In the genomic region with DNA sequence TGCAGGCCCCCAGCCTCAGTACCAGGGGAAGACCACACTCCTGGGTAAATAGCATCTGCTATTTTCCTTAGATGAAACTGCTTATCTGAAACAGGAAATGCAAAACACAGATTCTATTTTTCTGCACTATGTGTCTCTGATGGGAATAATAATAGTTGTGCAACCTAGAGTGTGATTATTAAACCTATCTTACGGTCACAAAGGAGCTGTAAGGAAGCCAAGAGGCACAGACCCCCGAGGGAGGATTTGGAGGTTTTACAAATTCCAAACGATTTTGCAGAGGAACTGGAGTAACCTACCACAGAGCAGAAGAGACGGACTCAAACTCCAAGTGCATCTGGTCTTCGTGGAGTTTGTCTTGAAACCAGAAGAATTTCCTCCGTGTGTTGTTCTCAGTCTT, we compare ENCODE assay signal across 19 cellular contexts. TPM values are rescaled to one million over a fixed set of nuclear protein-coding genes. Genes with fewer than 3 reads are reported as not detected.
A peak's percentile ranks its signal among the peaks of the same experiment; 100 is the strongest.
DNase-seq lines count a peak whose midpoint lies in the region; ATAC-seq, FAIRE-seq and TF ChIP-seq lines count a peak whose summit lies in the region.
"Had no signal": no experiment of that assay in that cellular context is flagged by ENCODE, and none has a peak within 500 bp of the region (broad histone marks: within the 10 kb centered on the region; RNA-seq: fewer than 3 reads in every experiment).

No MANE protein-coding gene starts in this region.

- CTCF ChIA-PET in A673 (lab: Charles Lee) = interaction anchor here (0.6 kb wide), 1 partner anchor 13 kb away, joined by 3 read pairs; no protein-coding TSS in a partner anchor
- CTCF ChIA-PET in HepG2 (lab: Yijun Ruan, JAX; ENCODE audit: low intra/inter-chr PET ratio, low total read pairs) = no interaction called here

- ATAC-seq in psoas muscle (peak in 3 of 4 donors; percentile 27 to 53 (median 31)), HepG2 (no peak), HG02981 (IDR thresholded peaks at IDR 0.05; ENCODE audit: unreplicated experiment) (no peak), GM18873 (IDR thresholded peaks at IDR 0.05; ENCODE audit: low FRiP score, unreplicated experiment) (no peak), GM18498 (IDR thresholded peaks at IDR 0.05; ENCODE audit: unreplicated experiment) (no peak)

- no peak for TF ChIP-seq EP300 in HepG2 (IDR thresholded peaks at IDR 0.05; ENCODE audit: low read depth in 2 of 2, low read length in 2 of 2)
- TF ChIP-seq EP300 in HepG2 (CRISPR knock-in tag; IDR thresholded peaks at IDR 0.05; ENCODE audit: borderline replicate concordance) = no peak

- no peak for FAIRE-seq in HepG2 (lab: Jason Lieb, UNC)
- FAIRE-seq: A204.1, D721Med had no signal

- no peaks in the 10 kb centered on the region for H3K9me2 ChIP-seq in Karpas-422 (replicated peaks; ENCODE audit: insufficient read depth, low read length)

- in situ Hi-C loops in HepG2 (cut with HindIII; ENCODE audit: extremely low pct_ligation_motif_present, low pct_unique_long_range_greater_than_20kb) = no loop called here

- H3K36me3 ChIP-seq in A673 (ENCODE audit: insufficient read depth, low read length, poor library complexity, severe bottlenecking) = no peaks in the 10 kb centered on the region
- no peaks in the 10 kb centered on the region for H3K36me3 ChIP-seq in Karpas-422 (ENCODE audit: insufficient read depth, low read length)
- no peaks in the 10 kb centered on the region for H3K36me3 ChIP-seq in psoas muscle (ENCODE audit: insufficient read depth in 1 of 2, low read depth in 1 of 2)
- H3K36me3 ChIP-seq in HepG2 (replicated peaks in 1 of 2; ENCODE audit: control insufficient read depth in 1 of 2, insufficient read depth in 2 of 2, low read length in 2 of 2) = no peaks in the 10 kb centered on the region

- no peaks in the 10 kb centered on the region for H3K9me3 ChIP-seq in A673 (ENCODE audit: low read depth, low read length, poor library complexity, severe bottlenecking)
- H3K9me3 ChIP-seq in Karpas-422 (ENCODE audit: low read length) = no peaks in the 10 kb centered on the region
- no peaks in the 10 kb centered on the region for H3K9me3 ChIP-seq in psoas muscle
- no peaks in the 10 kb centered on the region for H3K9me3 ChIP-seq in HepG2 (ENCODE audit: low read length)

- H3K4me1 ChIP-seq in A673 (ENCODE audit: insufficient read depth, low read length, poor library complexity, severe bottlenecking) (peaks cover 21% of the 10 kb centered on the region), Karpas-422 (ENCODE audit: low read length) (peaks cover 9% of the 10 kb centered on the region), psoas muscle (peaks cover 9% of the 10 kb centered on the region), HepG2 (ENCODE audit: insufficient read depth, low read length) (no peaks in the 10 kb centered on the region)

- H3K4me2 ChIP-seq in Karpas-422 (ENCODE audit: low read depth, low read length, poor library complexity, severe bottlenecking) (peak overlapping the region; percentile 29), HepG2 (ENCODE audit: low read depth, low read length) (no peak overlapping the region)

- POLR2A ChIA-PET in A673 (lab: Charles Lee; ENCODE audit: low non-redundant PET) (interaction anchor here (0.7 kb wide), 1 partner anchor 116 kb away, joined by 3 read pairs; no protein-coding TSS in a partner anchor), HepG2 (lab: Yijun Ruan, JAX) (no interaction called here)

- no TSS peak for BruUV-seq in A673 (replicated peaks; lab: Mats Ljungman, UMichigan)
- no TSS peak for BruUV-seq in HepG2 (replicated peaks; lab: Mats Ljungman, UMichigan)

- DNase-seq in A673 (ENCODE audit: low spot score) (peak; percentile 48), Karpas-422 (peak; percentile 39), fibroblast of the aortic adventitia (ENCODE audit: low read depth) (peak; percentile 16), psoas muscle (peak in 1 of 2 donors; percentile 59), HepG2 (ENCODE audit: low spot score) (no peak)
- DNase-seq: CD4-positive, CD25-positive, alpha-beta regulatory T cell; DMS79 treated with DMSO at 0.1 percent for 48 hours; HFFc6; KG1; NCI-H1092 treated with DMSO at 0.1 percent for 48 hours; NCI-H187; NCI-H446; NCI-H748 treated with DMSO at 0.1 percent for 48 hours; SHP77 treated with DMSO at 0.1 percent for 48 hours had no signal

- 46 to 48% (median 47%) methylated on average over 6 of the region's 6 CpGs for WGBS in psoas muscle, 3 donors
- 35% methylated on average over 6 of the region's 6 CpGs for WGBS in HepG2 (ENCODE audit: low lambda C conversion rate)

- H3K27ac ChIP-seq in A673 (ENCODE audit: low read depth, low read length, poor library complexity, severe bottlenecking) (no peak overlapping the region), Karpas-422 (ENCODE audit: low read length) (no peak overlapping the region), psoas muscle (peak overlapping the region; percentile 39), HepG2 (ENCODE audit: extremely low read length, insufficient read depth, low read length) (no peak overlapping the region)

- TF ChIP-seq RAD21 in HepG2 (CRISPR knock-in tag; IDR thresholded peaks at IDR 0.05) = no peak

- no peaks in the 10 kb centered on the region for H4K20me1 ChIP-seq in Karpas-422 (ENCODE audit: insufficient read depth, low read depth, low read length)
- no peaks in the 10 kb centered on the region for H4K20me1 ChIP-seq in HepG2 (ENCODE audit: insufficient read depth, low read length)

- intact Hi-C loops in A673 (cut with micrococcal nuclease; ENCODE audit: unreplicated experiment) (no loop called here), psoas muscle (cut with DNase I) (no loop called here), HepG2 (cut with micrococcal nuclease; ENCODE audit: unreplicated experiment) (no loop called here)

- H3K27me3 ChIP-seq in A673 (replicated peaks; ENCODE audit: insufficient read depth, low read depth, low read length, poor library complexity) = no peaks in the 10 kb centered on the region
- no peaks in the 10 kb centered on the region for H3K27me3 ChIP-seq in Karpas-422 (ENCODE audit: low read length)
- H3K27me3 ChIP-seq in psoas muscle (ENCODE audit: insufficient read depth in 3 of 3, low read length in 2 of 3) = no peaks in the 10 kb centered on the region
- peaks cover 0 to 4% of the 10 kb centered on the region in 2 experiments; a peak in 1 of 5 replicates for H3K27me3 ChIP-seq in HepG2 (ENCODE audit: control insufficient read depth in 1 of 2, insufficient read depth in 2 of 2, low read length in 2 of 2)

- TF ChIP-seq CTCF in A673 (conservative IDR thresholded peaks at IDR 0.05; ENCODE audit: low read depth, low read length) (no peak), fibroblast of the aortic adventitia (IDR thresholded peaks at IDR 0.05; ENCODE audit: insufficient read depth, low read length) (no peak), psoas muscle (IDR thresholded peaks at IDR 0.05) (no peak), HepG2 (CRISPR knock-in tag; IDR thresholded peaks at IDR 0.05) (no peak)

- no peak overlapping the region for H3K9ac ChIP-seq in Karpas-422 (ENCODE audit: low read length)
- no peak overlapping the region for H3K9ac ChIP-seq in HepG2 (ENCODE audit: insufficient read depth, low read depth, low read length)

- no peaks in the 10 kb centered on the region for H3K79me2 ChIP-seq in Karpas-422 (ENCODE audit: low read length)
- H3K79me2 ChIP-seq in HepG2 (ENCODE audit: insufficient read depth, low read length) = no peaks in the 10 kb centered on the region

- H3K4me3 ChIP-seq in A673 (ENCODE audit: low read depth, low read length, poor library complexity, severe bottlenecking) (no peak overlapping the region), Karpas-422 (ENCODE audit: low read length) (no peak overlapping the region), fibroblast of the aortic adventitia (ENCODE audit: low read depth, low read length) (no peak overlapping the region), psoas muscle (no peak overlapping the region), HepG2 (replicated peaks in 1 of 3; ENCODE audit: insufficient read depth in 1 of 3, low read depth in 2 of 3, low read length in 3 of 3) (no peak overlapping the region)

- H2AFZ ChIP-seq in Karpas-422 (ENCODE audit: low read length) (0 out of 2 replicates have a peak overlapping the region, but pooled peaks have one; percentile 8), HepG2 (ENCODE audit: low read length) (no peak overlapping the region)

- no peak for TF ChIP-seq POLR2A in HepG2 (IDR thresholded peaks at IDR 0.05; ENCODE audit: insufficient read depth in 1 of 2, low read depth in 2 of 2, low read length in 2 of 2)

RNA-seq across cellular contexts. Expression of a gene that starts 14.1 kb away (rescaled TPM):
- total RNA-seq in A673 (2021) (0.50 TPM in 1 of 2 replicates, not detected in the other), fibroblast of the aortic adventitia (ENCODE audit: low replicate concordance) (2.9 and 33.3 TPM in 2 replicates), psoas muscle (100 to 1,000 TPM; 265 to 468 (median 389) TPM), HepG2 (2016; rRNA removed; fragmentation: Illumina TruSeq; extraction: Trizol) (not detected in 2 replicates)
- total RNA-seq in Karpas-422 (2014; rRNA removed; shearing (Covaris generic); ENCODE audit: low replicate concordance) = 0.18 TPM in 1 of 2 replicates, not detected in the other
- polyA plus RNA-seq in psoas muscle (100 to 1,000 TPM; 304 to 629 (median 370) TPM), HepG2 (2011; rRNA removed) (0.13 TPM in 1 of 2 replicates, not detected in the other)
- total RNA-seq in HepG2 (2016; cell fraction: cytosol; rRNA removed; fragmentation: Illumina TruSeq; extraction: Trizol; ENCODE audit: low read depth) = not detected in 2 replicates
- total RNA-seq in HepG2 (2016; cell fraction: insoluble cytoplasmic fraction; rRNA removed; fragmentation: Illumina TruSeq; extraction: Trizol) = not detected in 2 replicates
- total RNA-seq in HepG2 (2016; cell fraction: membrane; rRNA removed; fragmentation: Illumina TruSeq; extraction: Trizol) = not detected in 2 replicates
- not detected in 2 replicates for total RNA-seq in HepG2 (2016; cell fraction: nucleus; rRNA removed; fragmentation: Illumina TruSeq; extraction: Trizol)
- 0.08 and 0.10 TPM in 2 replicates for polyA plus RNA-seq in HepG2 (2011; cell fraction: cytosol; rRNA removed)
- polyA plus RNA-seq in HepG2 (2011; cell fraction: nucleus; rRNA removed) = not detected in 2 replicates
- not detected in 2 replicates for polyA plus RNA-seq in HepG2 (2012)
- polyA plus RNA-seq in HepG2 (2016; cell fraction: cytosol; fragmentation: Illumina TruSeq; extraction: Trizol; ENCODE audit: low read depth) = not detected in 2 replicates
- polyA plus RNA-seq in HepG2 (2016; cell fraction: insoluble cytoplasmic fraction; fragmentation: Illumina TruSeq; extraction: Trizol; ENCODE audit: low read depth) = not detected in 2 replicates
- not detected in 2 replicates for polyA plus RNA-seq in HepG2 (2016; cell fraction: membrane; fragmentation: Illumina TruSeq; extraction: Trizol; ENCODE audit: low read depth)
- not detected in 2 replicates for polyA plus RNA-seq in HepG2 (2016; cell fraction: nucleus; fragmentation: Illumina TruSeq; extraction: Trizol; ENCODE audit: insufficient read depth, low read depth)
- not detected in 2 replicates for polyA minus RNA-seq in HepG2 (2011; rRNA and poly(A)+ RNA removed; ENCODE audit: low replicate concordance)
- polyA minus RNA-seq in HepG2 (2011; cell fraction: cytosol; rRNA and poly(A)+ RNA removed) = not detected in 2 replicates
- not detected in 2 replicates for polyA minus RNA-seq in HepG2 (2011; cell fraction: nucleus; rRNA and poly(A)+ RNA removed)
- total RNA-seq: CD4-positive, CD25-positive, alpha-beta regulatory T cell had no signal

RNA-seq across cellular contexts. Expression of a gene that starts 54.7 kb away (rescaled TPM):
- total RNA-seq in A673 (2021) (45.5 and 46.2 TPM in 2 replicates), fibroblast of the aortic adventitia (ENCODE audit: low replicate concordance) (60.1 and 126 TPM in 2 replicates), psoas muscle (100 to 1,000 TPM in 1 of 4 donors, 10 to 100 TPM in 3; 52.3 to 152 (median 91.5) TPM), HepG2 (2016; rRNA removed; fragmentation: Illumina TruSeq; extraction: Trizol) (36.5 and 65.6 TPM in 2 replicates)
- 236 and 248 TPM in 2 replicates for total RNA-seq in Karpas-422 (2014; rRNA removed; shearing (Covaris generic); ENCODE audit: low replicate concordance)
- polyA plus RNA-seq in psoas muscle (10 to 100 TPM; 45.0 to 81.9 (median 70.6) TPM), HepG2 (2011; rRNA removed) (67.0 and 86.5 TPM in 2 replicates)
- 7.1 and 8.4 TPM in 2 replicates for total RNA-seq in HepG2 (2016; cell fraction: cytosol; rRNA removed; fragmentation: Illumina TruSeq; extraction: Trizol; ENCODE audit: low read depth)
- 37.9 and 63.0 TPM in 2 replicates for total RNA-seq in HepG2 (2016; cell fraction: insoluble cytoplasmic fraction; rRNA removed; fragmentation: Illumina TruSeq; extraction: Trizol)
- 16.6 and 17.6 TPM in 2 replicates for total RNA-seq in HepG2 (2016; cell fraction: membrane; rRNA removed; fragmentation: Illumina TruSeq; extraction: Trizol)
- total RNA-seq in HepG2 (2016; cell fraction: nucleus; rRNA removed; fragmentation: Illumina TruSeq; extraction: Trizol) = 20.8 and 22.0 TPM in 2 replicates
- 20.9 and 33.3 TPM in 2 replicates for polyA plus RNA-seq in HepG2 (2011; cell fraction: cytosol; rRNA removed)
- polyA plus RNA-seq in HepG2 (2011; cell fraction: nucleus; rRNA removed) = 16.0 and 18.6 TPM in 2 replicates
- 21.8 and 33.2 TPM in 2 replicates for polyA plus RNA-seq in HepG2 (2012)
- 6.7 and 8.2 TPM in 2 replicates for polyA plus RNA-seq in HepG2 (2016; cell fraction: cytosol; fragmentation: Illumina TruSeq; extraction: Trizol; ENCODE audit: low read depth)
- 60.8 and 80.2 TPM in 2 replicates for polyA plus RNA-seq in HepG2 (2016; cell fraction: insoluble cytoplasmic fraction; fragmentation: Illumina TruSeq; extraction: Trizol; ENCODE audit: low read depth)
- 10.6 and 14.9 TPM in 2 replicates for polyA plus RNA-seq in HepG2 (2016; cell fraction: membrane; fragmentation: Illumina TruSeq; extraction: Trizol; ENCODE audit: low read depth)
- polyA plus RNA-seq in HepG2 (2016; cell fraction: nucleus; fragmentation: Illumina TruSeq; extraction: Trizol; ENCODE audit: insufficient read depth, low read depth) = 31.6 and 37.5 TPM in 2 replicates
- polyA minus RNA-seq in HepG2 (2011; rRNA and poly(A)+ RNA removed; ENCODE audit: low replicate concordance) = 69.8 and 75.0 TPM in 2 replicates
- 49.0 and 63.7 TPM in 2 replicates for polyA minus RNA-seq in HepG2 (2011; cell fraction: cytosol; rRNA and poly(A)+ RNA removed)
- polyA minus RNA-seq in HepG2 (2011; cell fraction: nucleus; rRNA and poly(A)+ RNA removed) = 44.1 and 46.9 TPM in 2 replicates

Comparison
In these comparisons a context has a peak if more than half of its experiments do, and no peak if none do; other contexts are left out.
1. ATAC-seq: peak in psoas muscle (3 of 4); none in HepG2 (single experiment), HG02981 (single experiment), GM18873 (single experiment) and GM18498 (single experiment).